Comparison of ENCODE assay signal across 9 cellular contexts in the genomic region with DNA sequence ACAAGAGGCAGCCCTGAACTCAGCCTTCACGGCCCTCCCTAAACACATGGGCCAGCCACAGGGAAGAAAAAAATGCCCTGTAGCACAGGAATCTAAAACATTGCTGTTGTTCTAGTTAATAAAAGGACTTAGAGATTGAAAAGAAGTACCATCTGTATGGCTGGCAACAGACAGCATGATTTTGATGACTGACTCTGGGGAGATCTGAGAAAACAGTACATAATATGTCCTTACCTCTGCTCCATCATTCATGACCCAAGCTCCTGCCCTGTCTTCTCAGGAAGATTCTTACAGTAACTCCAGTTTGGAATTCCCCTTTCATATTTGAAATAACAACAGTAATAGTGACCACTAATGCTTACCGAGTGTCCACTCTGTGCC.
DNase-seq lines count a peak whose midpoint lies in the region; ATAC-seq and TF ChIP-seq lines count a peak whose summit lies in the region.
"Had no signal": no experiment of that assay in that cellular context is flagged by ENCODE, and none has a peak within 500 bp of the region (broad histone marks: within the 10 kb centered on the region; RNA-seq: fewer than 3 reads in every experiment).

No MANE protein-coding gene starts in this region.

- H3K4me1 Mint-ChIP-seq in GM23338: peaks cover 22% of the 10 kb centered on the region
- H3K4me1 Mint-ChIP-seq in activated B cell treated with CpG ODN at 0.5 μM for 24 hours: peaks cover 37% of the 10 kb centered on the region
- H3K4me1 Mint-ChIP-seq in naive thymus-derived CD4-positive, alpha-beta T cell: peaks cover 49 to 99% (median 94%) of the 10 kb centered on the region in 7 donors

- peak overlapping the region; percentile 80; the same call in 1 of the 2 replicates for H2AFZ ChIP-seq in GM23338

- peaks cover 12% of the 10 kb centered on the region; the same call in 1 of the 2 replicates for H3K4me1 ChIP-seq in GM23338 (ENCODE audit: insufficient read depth)
- H3K4me1 ChIP-seq in naive thymus-derived CD4-positive, alpha-beta T cell (ENCODE audit: control insufficient read depth in 2 of 2, insufficient read depth in 2 of 2, low read length in 2 of 2): peaks cover 50 to 64% of the 10 kb centered on the region in 2 donors

- no peaks in the 10 kb centered on the region for H4K20me1 ChIP-seq in GM23338 (replicated peaks; ENCODE audit: insufficient read depth)

- no peaks in the 10 kb centered on the region for H3K9me3 ChIP-seq in naive thymus-derived CD4-positive, alpha-beta T cell (ENCODE audit: control insufficient read depth in 2 of 3, low read length in 3 of 3)

- intact Hi-C loops in activated B cell treated with CpG ODN at 0.5 μM for 24 hours (cut with micrococcal nuclease): loop anchor here (2.0 kb wide), 2 partner anchors 14 to 52 kb away; no protein-coding TSS in a partner anchor
- intact Hi-C loops in naive thymus-derived CD4-positive, alpha-beta T cell (cut with micrococcal nuclease): loop anchor here (1.0 to 5.0 kb wide), 6 partner anchors 14 to 306 kb away; no protein-coding TSS in a partner anchor

- no peaks in the 10 kb centered on the region for H3K79me2 ChIP-seq in GM23338 (replicated peaks; ENCODE audit: insufficient read depth)

- H3K4me2 ChIP-seq in GM23338: no peak overlapping the region

- no peaks in the 10 kb centered on the region for H3F3A ChIP-seq in GM23338 (replicated peaks; ENCODE audit: low read depth)

- H3K36me3 ChIP-seq in GM23338 (ENCODE audit: insufficient read depth): no peaks in the 10 kb centered on the region
- H3K36me3 ChIP-seq in naive thymus-derived CD4-positive, alpha-beta T cell (ENCODE audit: control insufficient read depth in 2 of 3, insufficient read depth in 3 of 3, low read length in 3 of 3): no peaks in the 10 kb centered on the region

- no peaks in the 10 kb centered on the region for H3K9me3 Mint-ChIP-seq in GM23338
- H3K9me3 Mint-ChIP-seq in activated B cell treated with CpG ODN at 0.5 μM for 24 hours: no peaks in the 10 kb centered on the region
- H3K9me3 Mint-ChIP-seq in naive thymus-derived CD4-positive, alpha-beta T cell: peaks cover 0 to 7% (median 0%) of the 10 kb centered on the region in 11 donors

- H3K4me3 Mint-ChIP-seq in GM23338 (no peak overlapping the region), activated B cell treated with CpG ODN at 0.5 μM for 24 hours (peak overlapping the region; percentile 20)
- peak overlapping the region; percentile 47 to 90 (median 84) for H3K4me3 Mint-ChIP-seq in naive thymus-derived CD4-positive, alpha-beta T cell

- ATAC-seq in GM18517 (IDR thresholded peaks at IDR 0.05; ENCODE audit: unreplicated experiment) (peak; percentile 32), GM23338 (no peak), activated B cell treated with CpG ODN at 0.5 μM for 24 hours (ENCODE audit: low read depth) (no peak), HG02678 (IDR thresholded peaks at IDR 0.05; ENCODE audit: unreplicated experiment) (no peak)
- ATAC-seq in naive thymus-derived CD4-positive, alpha-beta T cell: no peak

- no peak for TF ChIP-seq CTCF in GM23338 (conservative IDR thresholded peaks at IDR 0.05; ENCODE audit: low read depth in 2 of 2)
- TF ChIP-seq CTCF in activated B cell treated with CpG ODN at 0.5 μM for 24 hours (IDR thresholded peaks at IDR 0.05): no peak
- no peak for TF ChIP-seq CTCF in foreskin fibroblast (IDR thresholded peaks at IDR 0.05; ENCODE audit: low read depth, low read length)

- no peaks in the 10 kb centered on the region; the same call in 1 of the 2 replicates for H3K9me2 ChIP-seq in GM23338 (ENCODE audit: insufficient read depth)

- no peak overlapping the region for H3K27ac Mint-ChIP-seq in GM23338
- H3K27ac Mint-ChIP-seq in activated B cell treated with CpG ODN at 0.5 μM for 24 hours: peak overlapping the region; percentile 76
- peak overlapping the region; percentile 97 to 99 (median 99) for H3K27ac Mint-ChIP-seq in naive thymus-derived CD4-positive, alpha-beta T cell

- H3K27me3 ChIP-seq in GM23338 (ENCODE audit: insufficient read depth): no peaks in the 10 kb centered on the region
- no peaks in the 10 kb centered on the region for H3K27me3 ChIP-seq in naive thymus-derived CD4-positive, alpha-beta T cell (ENCODE audit: control insufficient read depth in 2 of 2, insufficient read depth in 2 of 2, low read length in 2 of 2)

- POLR2A ChIA-PET in activated B cell treated with CpG ODN at 0.5 μM for 24 hours (lab: Charles Lee): interaction anchor here (1.2 kb wide), 1 partner anchor 51 kb away, joined by 3 read pairs; no protein-coding TSS in a partner anchor
- POLR2A ChIA-PET in naive thymus-derived CD4-positive, alpha-beta T cell (lab: Charles Lee): interaction anchor here (0.9 to 3.4 kb wide), 14 partner anchors 9 to 385 kb away, joined by 3 to 22 read pairs (median 5); no protein-coding TSS in a partner anchor

- CTCF ChIA-PET in activated B cell treated with CpG ODN at 0.5 μM for 24 hours (lab: Charles Lee): interaction anchor here (1.0 to 1.6 kb wide), 3 partner anchors 9 to 53 kb away, joined by 3 to 5 read pairs (median 4); no protein-coding TSS in a partner anchor
- CTCF ChIA-PET in naive thymus-derived CD4-positive, alpha-beta T cell (lab: Charles Lee): interaction anchor here (1.0 to 1.6 kb wide), 3 partner anchors 9 to 125 kb away, joined by 3 to 5 read pairs (median 4); no protein-coding TSS in a partner anchor

- DNase-seq in GM23338 (ENCODE audit: low spot score) (no peak), activated B cell treated with CpG ODN at 0.5 μM for 24 hours (no peak), foreskin fibroblast (no peak), EL (no peak)
- no peak for DNase-seq in naive thymus-derived CD4-positive, alpha-beta T cell
- DNase-seq in stimulated activated CD4-positive, alpha-beta T cell treated with anti-CD3 and anti-CD28 coated beads, Interleukin-4, amount 100 ng/mL, for 1 hour: no peak
- DNase-seq: cortex of kidney had no signal

- H3K36me3 Mint-ChIP-seq in GM23338 (ENCODE audit: low read depth) (no peaks in the 10 kb centered on the region), activated B cell treated with CpG ODN at 0.5 μM for 24 hours (ENCODE audit: low read depth) (no peaks in the 10 kb centered on the region)
- H3K36me3 Mint-ChIP-seq in naive thymus-derived CD4-positive, alpha-beta T cell: peaks cover under 1 to 19% (median 4%) of the 10 kb centered on the region in 5 donors

- H3K27me3 Mint-ChIP-seq in GM23338 (ENCODE audit: insufficient read depth, low read depth, poor library complexity): no peaks in the 10 kb centered on the region
- no peaks in the 10 kb centered on the region for H3K27me3 Mint-ChIP-seq in activated B cell treated with CpG ODN at 0.5 μM for 24 hours
- no peaks in the 10 kb centered on the region for H3K27me3 Mint-ChIP-seq in naive thymus-derived CD4-positive, alpha-beta T cell

- no peak overlapping the region for H3K27ac ChIP-seq in GM23338 (ENCODE audit: low read depth)
- peak overlapping the region; percentile 93 for H3K27ac ChIP-seq in naive thymus-derived CD4-positive, alpha-beta T cell (ENCODE audit: low read depth, low read length)

- H3K4me3 ChIP-seq in GM23338: no peak overlapping the region
- no peak overlapping the region for H3K4me3 ChIP-seq in naive thymus-derived CD4-positive, alpha-beta T cell (ENCODE audit: low read length)
- no peak overlapping the region for H3K4me3 ChIP-seq in foreskin fibroblast (ENCODE audit: low read depth in 1 of 2, low read length in 2 of 2)

TF ChIP-seq in GM23338, 12 proteins besides CTCF, POLR2A, EP300 and RAD21 (continues in another document):
- TF ChIP-seq ETS1 (IDR thresholded peaks at IDR 0.05) (no peak), CREB1 (CRISPR knock-in tag; IDR thresholded peaks at IDR 0.05; ENCODE audit: low read depth) (no peak), JUNB (IDR thresholded peaks at IDR 0.05; ENCODE audit: unreplicated experiment) (no peak), ZNF331 (CRISPR knock-in tag; IDR thresholded peaks at IDR 0.05; ENCODE audit: low read depth) (no peak), NANOG (IDR thresholded peaks at IDR 0.05; ENCODE audit: borderline replicate concordance) (no peak), EZH2phosphoT487 (IDR thresholded peaks at IDR 0.05; ENCODE audit: unreplicated experiment) (no peak), ZNF114 (CRISPR knock-in tag; IDR thresholded peaks at IDR 0.05) (no peak), POLR2AphosphoS5 (IDR thresholded peaks at IDR 0.05; ENCODE audit: low read depth) (no peak), REST (IDR thresholded peaks at IDR 0.05; ENCODE audit: unreplicated experiment) (no peak)
